ENCODE assay signal across 1 cellular context in genomic region chr14:31026395-31027096, GRCh38.
A peak's percentile ranks its signal among the peaks of the same experiment; 100 is the strongest.
TF ChIP-seq lines count a peak whose summit lies in the region.

No MANE protein-coding gene starts in this region.

TF ChIP-seq in HepG2, 621 proteins besides CTCF, POLR2A, EP300 and RAD21 (continued from another document and continues in another):
- peak; percentile 86 for TF ChIP-seq ZNF407 (CRISPR knock-in tag; IDR thresholded peaks at IDR 0.05; ENCODE audit: not compliant biosample characterization)
- peak; percentile 90 for TF ChIP-seq KMT2B (CRISPR knock-in tag; IDR thresholded peaks at IDR 0.05)
- peak; percentile 93 for TF ChIP-seq ZNF362 (CRISPR knock-in tag; IDR thresholded peaks at IDR 0.05; ENCODE audit: borderline replicate concordance)
- no peak; the same call in none of the 2 replicates for TF ChIP-seq ETV6 (CRISPR knock-in tag; conservative IDR thresholded peaks at IDR 0.05)
- TF ChIP-seq YY1 (IDR thresholded peaks at IDR 0.05; ENCODE audit: insufficient read depth, insufficient replicate concordance, low read depth, low read length): no peak
- TF ChIP-seq, protein P1, sequence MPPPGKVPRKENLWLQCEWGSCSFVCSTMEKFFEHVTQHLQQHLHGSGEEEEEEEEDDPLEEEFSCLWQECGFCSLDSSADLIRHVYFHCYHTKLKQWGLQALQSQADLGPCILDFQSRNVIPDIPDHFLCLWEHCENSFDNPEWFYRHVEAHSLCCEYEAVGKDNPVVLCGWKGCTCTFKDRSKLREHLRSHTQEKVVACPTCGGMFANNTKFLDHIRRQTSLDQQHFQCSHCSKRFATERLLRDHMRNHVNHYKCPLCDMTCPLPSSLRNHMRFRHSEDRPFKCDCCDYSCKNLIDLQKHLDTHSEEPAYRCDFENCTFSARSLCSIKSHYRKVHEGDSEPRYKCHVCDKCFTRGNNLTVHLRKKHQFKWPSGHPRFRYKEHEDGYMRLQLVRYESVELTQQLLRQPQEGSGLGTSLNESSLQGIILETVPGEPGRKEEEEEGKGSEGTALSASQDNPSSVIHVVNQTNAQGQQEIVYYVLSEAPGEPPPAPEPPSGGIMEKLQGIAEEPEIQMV (CRISPR knock-in tag; IDR thresholded peaks at IDR 0.05; ENCODE audit: low read depth): no peak; the same call in none of the 2 replicates
- no peak for TF ChIP-seq NR2F1 (CRISPR knock-in tag; IDR thresholded peaks at IDR 0.05)
- peak; percentile 89 for TF ChIP-seq TGIF2 (CRISPR knock-in tag; IDR thresholded peaks at IDR 0.05)
- TF ChIP-seq MYPOP (CRISPR knock-in tag; IDR thresholded peaks at IDR 0.05): no peak
- TF ChIP-seq, protein P2, sequence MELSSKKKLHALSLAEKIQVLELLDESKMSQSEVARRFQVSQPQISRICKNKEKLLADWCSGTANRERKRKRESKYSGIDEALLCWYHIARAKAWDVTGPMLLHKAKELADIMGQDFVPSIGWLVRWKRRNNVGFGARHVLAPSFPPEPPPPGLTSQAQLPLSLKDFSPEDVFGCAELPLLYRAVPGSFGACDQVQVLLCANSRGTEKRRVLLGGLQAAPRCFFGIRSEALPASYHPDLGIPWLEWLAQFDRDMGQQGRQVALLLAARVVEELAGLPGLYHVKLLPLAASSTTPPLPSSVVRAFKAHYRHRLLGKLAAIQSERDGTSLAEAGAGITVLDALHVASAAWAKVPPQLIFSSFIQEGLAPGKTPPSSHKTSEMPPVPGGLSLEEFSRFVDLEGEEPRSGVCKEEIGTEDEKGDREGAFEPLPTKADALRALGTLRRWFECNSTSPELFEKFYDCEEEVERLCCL (CRISPR knock-in tag; IDR thresholded peaks at IDR 0.05; ENCODE audit: borderline replicate concordance): no peak
- TF ChIP-seq ZNF737 (CRISPR knock-in tag; IDR thresholded peaks at IDR 0.05; ENCODE audit: borderline replicate concordance): no peak
- TF ChIP-seq EHMT2 (IDR thresholded peaks at IDR 0.05; ENCODE audit: borderline replicate concordance, low read depth, low read length): no peak; the same call in 1 of the 2 replicates
- no peak; the same call in none of the 2 replicates for TF ChIP-seq ZNF792 (CRISPR knock-in tag; IDR thresholded peaks at IDR 0.05)
- no peak for TF ChIP-seq ZFP36L1 (CRISPR knock-in tag; IDR thresholded peaks at IDR 0.05)
- TF ChIP-seq RBM39 (IDR thresholded peaks at IDR 0.05; ENCODE audit: low read depth, low read length, poor library complexity, severe bottlenecking): no peak
- TF ChIP-seq, protein P3, sequence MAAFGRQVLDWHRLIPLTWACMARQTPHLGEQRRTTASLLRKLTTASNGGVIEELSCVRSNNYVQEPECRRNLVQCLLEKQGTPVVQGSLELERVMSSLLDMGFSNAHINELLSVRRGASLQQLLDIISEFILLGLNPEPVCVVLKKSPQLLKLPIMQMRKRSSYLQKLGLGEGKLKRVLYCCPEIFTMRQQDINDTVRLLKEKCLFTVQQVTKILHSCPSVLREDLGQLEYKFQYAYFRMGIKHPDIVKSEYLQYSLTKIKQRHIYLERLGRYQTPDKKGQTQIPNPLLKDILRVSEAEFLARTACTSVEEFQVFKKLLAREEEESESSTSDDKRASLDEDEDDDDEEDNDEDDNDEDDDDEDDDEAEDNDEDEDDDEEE (CRISPR knock-in tag; IDR thresholded peaks at IDR 0.05): peak; percentile 96
- peak; percentile 94 for TF ChIP-seq ZNF574 (CRISPR knock-in tag; IDR thresholded peaks at IDR 0.05)
- peak; percentile 11; the same call in 1 of the 2 replicates for TF ChIP-seq PRDM15 (CRISPR knock-in tag; IDR thresholded peaks at IDR 0.05)
- TF ChIP-seq CREM (IDR thresholded peaks at IDR 0.05): peak; percentile 54; the same call in 1 of the 2 replicates
- TF ChIP-seq CREM (CRISPR knock-in tag; IDR thresholded peaks at IDR 0.05): no peak; the same call in 1 of the 2 replicates
- TF ChIP-seq REPIN1 (CRISPR knock-in tag; IDR thresholded peaks at IDR 0.05; ENCODE audit: borderline replicate concordance, low read depth): no peak; the same call in 1 of the 2 replicates
- TF ChIP-seq, protein P4, sequence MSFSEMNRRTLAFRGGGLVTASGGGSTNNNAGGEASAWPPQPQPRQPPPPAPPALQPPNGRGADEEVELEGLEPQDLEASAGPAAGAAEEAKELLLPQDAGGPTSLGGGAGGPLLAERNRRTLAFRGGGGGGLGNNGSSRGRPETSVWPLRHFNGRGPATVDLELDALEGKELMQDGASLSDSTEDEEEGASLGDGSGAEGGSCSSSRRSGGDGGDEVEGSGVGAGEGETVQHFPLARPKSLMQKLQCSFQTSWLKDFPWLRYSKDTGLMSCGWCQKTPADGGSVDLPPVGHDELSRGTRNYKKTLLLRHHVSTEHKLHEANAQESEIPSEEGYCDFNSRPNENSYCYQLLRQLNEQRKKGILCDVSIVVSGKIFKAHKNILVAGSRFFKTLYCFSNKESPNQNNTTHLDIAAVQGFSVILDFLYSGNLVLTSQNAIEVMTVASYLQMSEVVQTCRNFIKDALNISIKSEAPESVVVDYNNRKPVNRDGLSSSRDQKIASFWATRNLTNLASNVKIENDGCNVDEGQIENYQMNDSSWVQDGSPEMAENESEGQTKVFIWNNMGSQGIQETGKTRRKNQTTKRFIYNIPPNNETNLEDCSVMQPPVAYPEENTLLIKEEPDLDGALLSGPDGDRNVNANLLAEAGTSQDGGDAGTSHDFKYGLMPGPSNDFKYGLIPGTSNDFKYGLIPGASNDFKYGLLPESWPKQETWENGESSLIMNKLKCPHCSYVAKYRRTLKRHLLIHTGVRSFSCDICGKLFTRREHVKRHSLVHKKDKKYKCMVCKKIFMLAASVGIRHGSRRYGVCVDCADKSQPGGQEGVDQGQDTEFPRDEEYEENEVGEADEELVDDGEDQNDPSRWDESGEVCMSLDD (CRISPR knock-in tag; IDR thresholded peaks at IDR 0.05; ENCODE audit: borderline replicate concordance): no peak; the same call in 1 of the 2 replicates
- peak; percentile 88; the same call in 1 of the 2 replicates for TF ChIP-seq ZNF180 (CRISPR knock-in tag; IDR thresholded peaks at IDR 0.05; ENCODE audit: borderline replicate concordance, low read depth)
- no peak; the same call in 1 of the 2 replicates for TF ChIP-seq SAFB2 (CRISPR knock-in tag; IDR thresholded peaks at IDR 0.05; ENCODE audit: borderline replicate concordance, low read depth)
- peak; percentile 88; the same call in 1 of the 2 replicates for TF ChIP-seq SMAD9 (CRISPR knock-in tag; IDR thresholded peaks at IDR 0.05)
- TF ChIP-seq ERF (CRISPR knock-in tag; IDR thresholded peaks at IDR 0.05): peak; percentile 89
